Comparison of ENCODE assay signal across 1 cellular context in genomic region chr15:37134244-37134643, GRCh38.
TF ChIP-seq lines count a peak whose summit lies in the region.

No MANE protein-coding gene starts in this region.

TF ChIP-seq in GM12878, 131 proteins besides CTCF, POLR2A, EP300 and RAD21 (continued from another document):
- TF ChIP-seq CBFB (IDR thresholded peaks at IDR 0.05; ENCODE audit: low read depth) (no peak), MTA3 (IDR thresholded peaks at IDR 0.05; ENCODE audit: borderline replicate concordance, low read length) (no peak), IKZF2 (IDR thresholded peaks at IDR 0.05) (0 out of 4 replicates have a peak, but pooled peaks of 1 of the 2 experiments have one; percentile 17), LARP7 (IDR thresholded peaks at IDR 0.05) (no peak), SP1 (IDR thresholded peaks at IDR 0.05; ENCODE audit: low read depth, low read length) (no peak), ZZZ3 (IDR thresholded peaks at IDR 0.05; ENCODE audit: control insufficient read depth, insufficient read length, low read depth) (no peak), ZBED1 (IDR thresholded peaks at IDR 0.05; ENCODE audit: borderline replicate concordance) (no peak), YY1 (IDR thresholded peaks at IDR 0.05; ENCODE audit: low read depth, low read length) (no peak), PML (IDR thresholded peaks at IDR 0.05; ENCODE audit: low read length) (no peak; the same call in 1 of the 2 replicates), GATAD2B (conservative IDR thresholded peaks at IDR 0.05; ENCODE audit: low read depth) (no peak), TCF7 (IDR thresholded peaks at IDR 0.05; ENCODE audit: borderline replicate concordance) (no peak), TBL1XR1 (IDR thresholded peaks at IDR 0.05; ENCODE audit: low read depth, low read length) (no peak), HDAC2 (IDR thresholded peaks at IDR 0.05) (no peak), CBX5 (IDR thresholded peaks at IDR 0.05; ENCODE audit: low read depth) (no peak), CHD4 (IDR thresholded peaks at IDR 0.05) (no peak), CREM (IDR thresholded peaks at IDR 0.05; ENCODE audit: low read depth) (peak; percentile 26; the same call in 1 of the 2 replicates), KAT2A (conservative IDR thresholded peaks at IDR 0.05; ENCODE audit: control insufficient read depth, low read depth, low read length) (no peak), IKZF1 (conservative IDR thresholded peaks at IDR 0.05) (0 out of 2 replicates have a peak, but pooled peaks have one; percentile 26), ETV6 (conservative IDR thresholded peaks at IDR 0.05 in 1 of 2, IDR thresholded peaks at IDR 0.05 in 1 of 2; ENCODE audit: borderline replicate concordance in 1 of 2, low read depth in 1 of 2) (no peak), RCOR1 (conservative IDR thresholded peaks at IDR 0.05; ENCODE audit: low read depth, low read length) (no peak), HDAC6 (IDR thresholded peaks at IDR 0.05; ENCODE audit: unreplicated experiment) (no peak), HCFC1 (IDR thresholded peaks at IDR 0.05; ENCODE audit: low read length) (no peak), SREBF1 (IDR thresholded peaks at IDR 0.05; ENCODE audit: low read length) (no peak), NR2C2 (IDR thresholded peaks at IDR 0.05; ENCODE audit: borderline replicate concordance, control insufficient read depth, insufficient read length, low read depth) (no peak), FOS (IDR thresholded peaks at IDR 0.05; ENCODE audit: borderline replicate concordance, extremely low read depth, insufficient read length) (no peak), IRF3 (IDR thresholded peaks at IDR 0.05) (no peak), SMC3 (IDR thresholded peaks at IDR 0.05; ENCODE audit: borderline replicate concordance, low read length) (no peak), FOXM1 (IDR thresholded peaks at IDR 0.05; ENCODE audit: low read depth, low read length) (peak; percentile 27; the same call in 1 of the 2 replicates), BMI1 (IDR thresholded peaks at IDR 0.05; ENCODE audit: borderline replicate concordance) (no peak), POLR2AphosphoS2 (IDR thresholded peaks at IDR 0.05; ENCODE audit: low read depth, low read length) (no peak), E4F1 (IDR thresholded peaks at IDR 0.05; ENCODE audit: borderline replicate concordance, partially characterized antibody) (no peak), HDGF (IDR thresholded peaks at IDR 0.05) (no peak), RBBP5 (conservative IDR thresholded peaks at IDR 0.05) (no peak), NFIC (IDR thresholded peaks at IDR 0.05; ENCODE audit: low read depth, low read length) (peak; percentile 73; the same call in 1 of the 2 replicates)
- TF ChIP-seq, protein P1, sequence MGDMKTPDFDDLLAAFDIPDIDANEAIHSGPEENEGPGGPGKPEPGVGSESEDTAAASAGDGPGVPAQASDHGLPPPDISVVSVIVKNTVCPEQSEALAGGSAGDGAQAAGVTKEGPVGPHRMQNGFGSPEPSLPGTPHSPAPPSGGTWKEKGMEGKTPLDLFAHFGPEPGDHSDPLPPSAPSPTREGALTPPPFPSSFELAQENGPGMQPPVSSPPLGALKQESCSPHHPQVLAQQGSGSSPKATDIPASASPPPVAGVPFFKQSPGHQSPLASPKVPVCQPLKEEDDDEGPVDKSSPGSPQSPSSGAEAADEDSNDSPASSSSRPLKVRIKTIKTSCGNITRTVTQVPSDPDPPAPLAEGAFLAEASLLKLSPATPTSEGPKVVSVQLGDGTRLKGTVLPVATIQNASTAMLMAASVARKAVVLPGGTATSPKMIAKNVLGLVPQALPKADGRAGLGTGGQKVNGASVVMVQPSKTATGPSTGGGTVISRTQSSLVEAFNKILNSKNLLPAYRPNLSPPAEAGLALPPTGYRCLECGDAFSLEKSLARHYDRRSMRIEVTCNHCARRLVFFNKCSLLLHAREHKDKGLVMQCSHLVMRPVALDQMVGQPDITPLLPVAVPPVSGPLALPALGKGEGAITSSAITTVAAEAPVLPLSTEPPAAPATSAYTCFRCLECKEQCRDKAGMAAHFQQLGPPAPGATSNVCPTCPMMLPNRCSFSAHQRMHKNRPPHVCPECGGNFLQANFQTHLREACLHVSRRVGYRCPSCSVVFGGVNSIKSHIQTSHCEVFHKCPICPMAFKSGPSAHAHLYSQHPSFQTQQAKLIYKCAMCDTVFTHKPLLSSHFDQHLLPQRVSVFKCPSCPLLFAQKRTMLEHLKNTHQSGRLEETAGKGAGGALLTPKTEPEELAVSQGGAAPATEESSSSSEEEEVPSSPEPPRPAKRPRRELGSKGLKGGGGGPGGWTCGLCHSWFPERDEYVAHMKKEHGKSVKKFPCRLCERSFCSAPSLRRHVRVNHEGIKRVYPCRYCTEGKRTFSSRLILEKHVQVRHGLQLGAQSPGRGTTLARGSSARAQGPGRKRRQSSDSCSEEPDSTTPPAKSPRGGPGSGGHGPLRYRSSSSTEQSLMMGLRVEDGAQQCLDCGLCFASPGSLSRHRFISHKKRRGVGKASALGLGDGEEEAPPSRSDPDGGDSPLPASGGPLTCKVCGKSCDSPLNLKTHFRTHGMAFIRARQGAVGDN (IDR thresholded peaks at IDR 0.05), result no peak
- TF ChIP-seq, protein P2, sequence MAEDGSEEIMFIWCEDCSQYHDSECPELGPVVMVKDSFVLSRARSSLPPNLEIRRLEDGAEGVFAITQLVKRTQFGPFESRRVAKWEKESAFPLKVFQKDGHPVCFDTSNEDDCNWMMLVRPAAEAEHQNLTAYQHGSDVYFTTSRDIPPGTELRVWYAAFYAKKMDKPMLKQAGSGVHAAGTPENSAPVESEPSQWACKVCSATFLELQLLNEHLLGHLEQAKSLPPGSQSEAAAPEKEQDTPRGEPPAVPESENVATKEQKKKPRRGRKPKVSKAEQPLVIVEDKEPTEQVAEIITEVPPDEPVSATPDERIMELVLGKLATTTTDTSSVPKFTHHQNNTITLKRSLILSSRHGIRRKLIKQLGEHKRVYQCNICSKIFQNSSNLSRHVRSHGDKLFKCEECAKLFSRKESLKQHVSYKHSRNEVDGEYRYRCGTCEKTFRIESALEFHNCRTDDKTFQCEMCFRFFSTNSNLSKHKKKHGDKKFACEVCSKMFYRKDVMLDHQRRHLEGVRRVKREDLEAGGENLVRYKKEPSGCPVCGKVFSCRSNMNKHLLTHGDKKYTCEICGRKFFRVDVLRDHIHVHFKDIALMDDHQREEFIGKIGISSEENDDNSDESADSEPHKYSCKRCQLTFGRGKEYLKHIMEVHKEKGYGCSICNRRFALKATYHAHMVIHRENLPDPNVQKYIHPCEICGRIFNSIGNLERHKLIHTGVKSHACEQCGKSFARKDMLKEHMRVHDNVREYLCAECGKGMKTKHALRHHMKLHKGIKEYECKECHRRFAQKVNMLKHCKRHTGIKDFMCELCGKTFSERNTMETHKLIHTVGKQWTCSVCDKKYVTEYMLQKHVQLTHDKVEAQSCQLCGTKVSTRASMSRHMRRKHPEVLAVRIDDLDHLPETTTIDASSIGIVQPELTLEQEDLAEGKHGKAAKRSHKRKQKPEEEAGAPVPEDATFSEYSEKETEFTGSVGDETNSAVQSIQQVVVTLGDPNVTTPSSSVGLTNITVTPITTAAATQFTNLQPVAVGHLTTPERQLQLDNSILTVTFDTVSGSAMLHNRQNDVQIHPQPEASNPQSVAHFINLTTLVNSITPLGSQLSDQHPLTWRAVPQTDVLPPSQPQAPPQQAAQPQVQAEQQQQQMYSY (CRISPR knock-in tag; IDR thresholded peaks at IDR 0.05), result no peak
- TF ChIP-seq, protein P3, sequence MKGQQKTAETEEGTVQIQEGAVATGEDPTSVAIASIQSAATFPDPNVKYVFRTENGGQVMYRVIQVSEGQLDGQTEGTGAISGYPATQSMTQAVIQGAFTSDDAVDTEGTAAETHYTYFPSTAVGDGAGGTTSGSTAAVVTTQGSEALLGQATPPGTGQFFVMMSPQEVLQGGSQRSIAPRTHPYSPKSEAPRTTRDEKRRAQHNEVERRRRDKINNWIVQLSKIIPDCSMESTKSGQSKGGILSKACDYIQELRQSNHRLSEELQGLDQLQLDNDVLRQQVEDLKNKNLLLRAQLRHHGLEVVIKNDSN (IDR thresholded peaks at IDR 0.05; ENCODE audit: borderline replicate concordance, extremely low read length, insufficient read depth, low read depth, low read length), result no peak
- TF ChIP-seq, protein P4, sequence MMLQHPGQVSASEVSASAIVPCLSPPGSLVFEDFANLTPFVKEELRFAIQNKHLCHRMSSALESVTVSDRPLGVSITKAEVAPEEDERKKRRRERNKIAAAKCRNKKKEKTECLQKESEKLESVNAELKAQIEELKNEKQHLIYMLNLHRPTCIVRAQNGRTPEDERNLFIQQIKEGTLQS (IDR thresholded peaks at IDR 0.05; ENCODE audit: borderline replicate concordance, extremely low read depth, low read depth, low read length), result no peak
- TF ChIP-seq, protein P5, sequence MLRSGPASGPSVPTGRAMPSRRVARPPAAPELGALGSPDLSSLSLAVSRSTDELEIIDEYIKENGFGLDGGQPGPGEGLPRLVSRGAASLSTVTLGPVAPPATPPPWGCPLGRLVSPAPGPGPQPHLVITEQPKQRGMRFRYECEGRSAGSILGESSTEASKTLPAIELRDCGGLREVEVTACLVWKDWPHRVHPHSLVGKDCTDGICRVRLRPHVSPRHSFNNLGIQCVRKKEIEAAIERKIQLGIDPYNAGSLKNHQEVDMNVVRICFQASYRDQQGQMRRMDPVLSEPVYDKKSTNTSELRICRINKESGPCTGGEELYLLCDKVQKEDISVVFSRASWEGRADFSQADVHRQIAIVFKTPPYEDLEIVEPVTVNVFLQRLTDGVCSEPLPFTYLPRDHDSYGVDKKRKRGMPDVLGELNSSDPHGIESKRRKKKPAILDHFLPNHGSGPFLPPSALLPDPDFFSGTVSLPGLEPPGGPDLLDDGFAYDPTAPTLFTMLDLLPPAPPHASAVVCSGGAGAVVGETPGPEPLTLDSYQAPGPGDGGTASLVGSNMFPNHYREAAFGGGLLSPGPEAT (IDR thresholded peaks at IDR 0.05; ENCODE audit: low read depth), result no peak
TF ChIP-seq in GM12878: peak in this region for 8.
